ENCODE assay signal across 14 cellular contexts in the genomic region with DNA sequence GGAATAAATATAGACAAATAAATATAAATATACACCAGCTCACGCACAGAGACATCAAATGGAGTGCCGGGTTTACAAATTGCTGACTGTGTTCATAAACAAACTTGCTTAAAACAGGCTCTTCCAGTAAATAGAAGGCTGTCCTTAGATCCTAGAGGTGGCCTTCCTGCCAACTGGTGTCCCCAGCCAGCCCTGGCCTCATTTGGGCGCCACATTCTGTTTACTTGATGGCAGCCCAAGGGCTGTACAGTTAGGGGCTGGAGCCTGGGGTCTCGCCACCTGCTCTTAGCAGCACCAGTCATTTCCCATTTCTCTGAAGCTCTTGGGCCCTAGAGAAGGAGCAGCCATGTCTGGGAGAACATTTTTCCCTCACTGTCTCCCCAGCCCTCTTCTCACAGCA.
"Had no signal": no experiment of that assay in that cellular context is flagged by ENCODE, and none has a peak within 500 bp of the region (broad histone marks: within the 10 kb centered on the region; RNA-seq: fewer than 3 reads in every experiment).

No MANE protein-coding gene starts in this region.

- H3K9me3 Mint-ChIP-seq: activated T-helper 17 cell treated with anti-CD3 and anti-CD28 coated beads, Interleukin-2, amount 50 U/mL, for 72 hours; WTC11 had no signal

- DNase-seq: activated CD4-positive, alpha-beta T cell treated with anti-CD3 and anti-CD28 coated beads for 48 hours; activated naive CD4-positive, alpha-beta T cell treated with Interleukin-2 at 50 U/mL for 16 hours; activated T-cell treated with anti-CD3 and anti-CD28 coated beads for 4 hours; left colon; lower lobe of right lung; midbrain; pancreas; sigmoid colon; spleen; stimulated activated CD4-positive, alpha-beta T cell treated with anti-CD3 and anti-CD28 coated beads, Interleukin-1b, Interleukin-23, amount 100 ng/mL, for 48 hours; tibial artery; uterus had no signal

- H3K36me3 ChIP-seq: pancreas, uterus had no signal

- ATAC-seq: activated T-helper 17 cell treated with anti-CD3 and anti-CD28 coated beads, Interleukin-2, amount 50 U/mL, for 72 hours; left colon; lower lobe of right lung; pancreas; WTC11 had no signal

- H3K27me3 Mint-ChIP-seq: activated T-helper 17 cell treated with anti-CD3 and anti-CD28 coated beads, Interleukin-2, amount 50 U/mL, for 72 hours had no signal

- H3K9me3 ChIP-seq: lower lobe of right lung, pancreas, sigmoid colon, spleen, tibial artery, uterus had no signal

- H3K4me3 Mint-ChIP-seq: WTC11 had no signal

- H3K36me3 Mint-ChIP-seq: WTC11 had no signal

- H3K27ac ChIP-seq: lower lobe of right lung, sigmoid colon, tibial artery, uterus had no signal
